In the genomic region with DNA sequence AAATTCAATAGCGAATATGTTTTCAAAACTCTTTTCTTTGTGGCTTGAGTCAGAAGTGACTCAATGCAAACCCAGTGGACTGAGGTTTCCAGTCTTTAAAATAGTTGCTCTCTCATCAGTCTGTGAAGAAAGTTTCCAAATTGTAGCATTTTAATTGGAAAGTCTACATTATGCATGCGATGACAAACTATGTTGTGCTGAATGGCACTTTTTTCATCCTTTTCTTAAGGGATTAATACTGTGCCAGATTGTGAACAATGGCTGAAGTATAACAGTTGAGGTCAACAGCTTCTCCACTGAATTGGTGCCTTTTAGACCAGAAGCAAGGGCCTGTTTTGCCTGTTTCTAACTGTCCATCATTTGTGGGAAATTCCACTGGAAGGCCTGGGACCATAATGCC, we compare ENCODE assay signal across 12 cellular contexts.
DNase-seq lines count a peak whose midpoint lies in the region; ATAC-seq and TF ChIP-seq lines count a peak whose summit lies in the region.
"Had no signal": no experiment of that assay in that cellular context is flagged by ENCODE, and none has a peak within 500 bp of the region (broad histone marks: within the 10 kb centered on the region; RNA-seq: fewer than 3 reads in every experiment).

No MANE protein-coding gene starts in this region.

- H3K27me3 Mint-ChIP-seq in activated T-cell treated with anti-CD3 and anti-CD28 coated beads, Interleukin-2, amount 50 U/mL, for 72 hours (ENCODE audit: low read depth): no peaks in the 10 kb centered on the region
- no peaks in the 10 kb centered on the region for H3K27me3 Mint-ChIP-seq in stimulated activated naive CD8-positive, alpha-beta T cell treated with anti-CD3 and anti-CD28 coated beads, Interleukin-15, Interleukin-2, amounts not matched to agents 100 ng/mL and 50 ng/mL, for 24 hours

- no peaks in the 10 kb centered on the region for H3K27me3 ChIP-seq in foreskin keratinocyte

- H3K27ac ChIP-seq in VCaP (peak overlapping the region; percentile 61), foreskin keratinocyte (no peak overlapping the region)

- H3K4me3 Mint-ChIP-seq in activated T-cell treated with anti-CD3 and anti-CD28 coated beads, Interleukin-2, amount 50 U/mL, for 72 hours: peak overlapping the region in 1 of 2 donors; percentile 63
- H3K4me3 Mint-ChIP-seq in stimulated activated naive CD8-positive, alpha-beta T cell treated with anti-CD3 and anti-CD28 coated beads, Interleukin-15, Interleukin-2, amounts not matched to agents 100 ng/mL and 50 ng/mL, for 24 hours: no peak overlapping the region

- TF ChIP-seq CTCF in VCaP (conservative IDR thresholded peaks at IDR 0.05) (no peak), foreskin keratinocyte (conservative IDR thresholded peaks at IDR 0.05) (no peak)

- no peak for DNase-seq in activated T-cell treated with anti-CD3 and anti-CD28 coated beads, Interleukin-2, amount 50 U/mL, for 72 hours
- DNase-seq in activated T-cell treated with anti-CD3 and anti-CD28 coated beads, Interleukin-2, amount 50 U/mL, for 1 hour: no peak
- DNase-seq in foreskin keratinocyte (peak; percentile 40 to 52), NCI-H1417 treated with DMSO at 0.1 percent for 48 hours (lab: John Stamatoyannopoulos, UW) (no peak)
- DNase-seq in effector CD4-positive, alpha-beta T cell: no peak
- DNase-seq: AML-193; NCI-H1092 treated with DMSO at 0.1 percent for 48 hours; SHP77 treated with DMSO at 0.1 percent for 48 hours; stimulated activated CD4-positive, alpha-beta T cell treated with anti-CD3 and anti-CD28 coated beads, Interleukin-2, amount 100 ng/mL, for 24 hours had no signal

- no peaks in the 10 kb centered on the region for H3K9me3 Mint-ChIP-seq in activated T-cell treated with anti-CD3 and anti-CD28 coated beads, Interleukin-2, amount 50 U/mL, for 72 hours
- H3K9me3 Mint-ChIP-seq in stimulated activated naive CD8-positive, alpha-beta T cell treated with anti-CD3 and anti-CD28 coated beads, Interleukin-15, Interleukin-2, amounts not matched to agents 100 ng/mL and 50 ng/mL, for 24 hours: no peaks in the 10 kb centered on the region

- no peaks in the 10 kb centered on the region for H3K36me3 Mint-ChIP-seq in activated T-cell treated with anti-CD3 and anti-CD28 coated beads, Interleukin-2, amount 50 U/mL, for 72 hours (ENCODE audit: insufficient read depth in 2 of 2)
- H3K36me3 Mint-ChIP-seq in stimulated activated naive CD8-positive, alpha-beta T cell treated with anti-CD3 and anti-CD28 coated beads, Interleukin-15, Interleukin-2, amounts not matched to agents 100 ng/mL and 50 ng/mL, for 24 hours (ENCODE audit: low read depth): peaks cover 16% of the 10 kb centered on the region

- ATAC-seq in activated T-cell treated with anti-CD3 and anti-CD28 coated beads, Interleukin-2, amount 50 U/mL, for 72 hours (replicated peaks in 1 of 2): peak; percentile 49 to 51
- peak; percentile 66 for ATAC-seq in foreskin keratinocyte
- ATAC-seq in GM21528 (IDR thresholded peaks at IDR 0.05; ENCODE audit: low FRiP score, unreplicated experiment): no peak

- peaks cover 30% of the 10 kb centered on the region for H3K4me1 ChIP-seq in foreskin keratinocyte

- peak overlapping the region; percentile 58 for H3K27ac Mint-ChIP-seq in activated T-cell treated with anti-CD3 and anti-CD28 coated beads, Interleukin-2, amount 50 U/mL, for 72 hours
- H3K27ac Mint-ChIP-seq in stimulated activated naive CD8-positive, alpha-beta T cell treated with anti-CD3 and anti-CD28 coated beads, Interleukin-15, Interleukin-2, amounts not matched to agents 100 ng/mL and 50 ng/mL, for 24 hours: peak overlapping the region; percentile 77

- peaks cover 25% of the 10 kb centered on the region for H3K4me1 Mint-ChIP-seq in activated T-cell treated with anti-CD3 and anti-CD28 coated beads, Interleukin-2, amount 50 U/mL, for 72 hours (ENCODE audit: low read depth)
- H3K4me1 Mint-ChIP-seq in stimulated activated naive CD8-positive, alpha-beta T cell treated with anti-CD3 and anti-CD28 coated beads, Interleukin-15, Interleukin-2, amounts not matched to agents 100 ng/mL and 50 ng/mL, for 24 hours (ENCODE audit: low read depth): peaks cover 38% of the 10 kb centered on the region

Comparison
In these comparisons a context has a peak if more than half of its experiments do, and no peak if none do; other contexts are left out.
1. DNase-seq: peak in foreskin keratinocyte (2 of 2); none in activated T-cell treated with anti-CD3 and anti-CD28 coated beads, Interleukin-2, amount 50 U/mL, for 72 hours (0 of 2), activated T-cell treated with anti-CD3 and anti-CD28 coated beads, Interleukin-2, amount 50 U/mL, for 1 hour (single experiment), effector CD4-positive, alpha-beta T cell (single experiment) and NCI-H1417 treated with DMSO at 0.1 percent for 48 hours (single experiment).